2 cellular contexts compared by ENCODE assay signal in genomic region chr14:75123991-75124390, GRCh38.
TF ChIP-seq lines count a peak whose summit lies in the region.

No MANE protein-coding gene starts in this region.

TF ChIP-seq in HEK293T, 16 proteins besides CTCF, POLR2A, EP300 and RAD21 (continued from another document):
- TF ChIP-seq PKNOX1 (IDR thresholded peaks at IDR 0.05) (no peak), FOXK2 (IDR thresholded peaks at IDR 0.05) (no peak), BHLHE40 (IDR thresholded peaks at IDR 0.05; ENCODE audit: borderline replicate concordance) (no peak), SP1 (IDR thresholded peaks at IDR 0.05) (no peak), ARNT (IDR thresholded peaks at IDR 0.05) (no peak), LEF1 (IDR thresholded peaks at IDR 0.05; ENCODE audit: borderline replicate concordance) (no peak)

TF ChIP-seq in GM23338, 12 proteins besides CTCF, POLR2A, EP300 and RAD21 (continued from another document):
- TF ChIP-seq ZNF462 (CRISPR knock-in tag; IDR thresholded peaks at IDR 0.05) = no peak
